23 cellular contexts compared by ENCODE assay signal in genomic region chr2:23814963-23815362, GRCh38.
"Had no signal": no experiment of that assay in that cellular context is flagged by ENCODE, and none has a peak within 500 bp of the region (broad histone marks: within the 10 kb centered on the region; RNA-seq: fewer than 3 reads in every experiment).

No MANE protein-coding gene starts in this region.

- H3K27me3 ChIP-seq: MG63, SJSA1 had no signal

- H3K4me3 ChIP-seq: MG63, SJSA1, SK-N-MC had no signal

- H3K4me1 ChIP-seq: SJSA1 had no signal

- H3K9me3 ChIP-seq: MG63, SJSA1 had no signal

- FAIRE-seq: RCC 7860 had no signal

- H3K36me3 ChIP-seq: MG63 had no signal

- DNase-seq: Karpas-422, KG1, MG63, NCI-H1092, NCI-H1105 treated with DMSO at 0.1 percent for 48 hours, NCI-H1436, NCI-H187, NCI-H2029, NCI-H2081 treated with DMSO at 0.1 percent for 48 hours, NCI-H2171, NCI-H226, NCI-H446, NCI-H510A, NCI-H524 treated with DMSO at 0.1 percent for 48 hours, NCI-H69, NCI-H774, Right ventricle myocardium superior, RPMI8226, SIG-M5 had no signal

- H3K27ac ChIP-seq: HL-60, SJSA1, SK-N-MC had no signal
